Comparison of ENCODE assay signal across 8 cellular contexts in the genomic region with DNA sequence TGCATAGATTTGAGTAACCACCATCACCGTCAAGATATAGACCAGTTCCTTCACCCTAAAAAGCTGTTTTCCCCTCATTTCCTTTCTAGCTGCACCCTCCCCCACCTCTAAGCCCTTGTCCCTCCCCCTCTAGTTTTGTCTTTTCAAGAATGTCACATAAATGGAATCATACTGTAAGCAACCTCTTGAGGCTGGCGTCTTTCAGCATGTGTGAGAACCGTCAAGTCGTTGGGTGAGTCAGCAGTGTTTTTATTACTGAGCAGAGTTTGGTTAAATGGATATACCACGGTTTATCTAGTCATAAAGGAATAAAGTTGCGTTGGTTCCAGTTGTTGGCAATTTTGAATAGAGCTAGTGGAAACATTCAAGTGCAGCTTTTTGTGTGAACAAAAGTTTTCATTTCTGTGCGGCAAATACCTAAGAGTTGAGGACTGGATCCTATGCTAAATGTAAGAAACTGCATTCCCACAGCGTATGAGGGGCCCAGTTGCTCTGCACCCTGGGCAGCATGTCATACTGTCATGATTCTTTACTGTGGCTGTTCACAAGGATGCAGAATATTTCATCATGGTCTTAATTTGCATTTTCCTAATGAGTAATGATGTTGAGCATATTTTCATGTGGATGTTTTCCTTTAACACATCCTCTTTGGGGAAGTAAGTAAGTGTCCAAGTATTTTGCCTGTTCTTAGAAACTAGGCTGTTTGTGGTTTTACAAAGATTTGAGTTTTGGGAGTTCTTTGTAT.
A peak's percentile ranks its signal among the peaks of the same experiment; 100 is the strongest.
DNase-seq lines count a peak whose midpoint lies in the region; ATAC-seq and TF ChIP-seq lines count a peak whose summit lies in the region.

No MANE protein-coding gene starts in this region.

- H3K9me3 Mint-ChIP-seq in HFFc6, result no peaks in the 10 kb centered on the region
- H3K9me3 Mint-ChIP-seq in T-helper 2 cell treated with Interferon-gamma antibody and Interleukin-4, amounts not matched to agents 5 μg/mL and 100 μg/mL, for 36 hours, result no peaks in the 10 kb centered on the region

- H3K4me3 Mint-ChIP-seq in HFFc6, result peak overlapping the region; percentile 45
- H3K4me3 Mint-ChIP-seq in T-helper 2 cell treated with Interferon-gamma antibody and Interleukin-4, amounts not matched to agents 5 μg/mL and 100 μg/mL, for 36 hours, result peak overlapping the region; percentile 65

- H3K4me1 Mint-ChIP-seq in HFFc6 (ENCODE audit: low read depth), result peaks cover 26% of the 10 kb centered on the region
- H3K4me1 Mint-ChIP-seq in T-helper 2 cell treated with Interferon-gamma antibody and Interleukin-4, amounts not matched to agents 5 μg/mL and 100 μg/mL, for 36 hours (ENCODE audit: low read depth), result peaks cover 73% of the 10 kb centered on the region

- no peaks in the 10 kb centered on the region; the same call in 1 of the 2 replicates for H3K36me3 Mint-ChIP-seq in HFFc6 (ENCODE audit: low read depth)
- peaks cover 9% of the 10 kb centered on the region for H3K36me3 Mint-ChIP-seq in T-helper 2 cell treated with Interferon-gamma antibody and Interleukin-4, amounts not matched to agents 5 μg/mL and 100 μg/mL, for 36 hours (ENCODE audit: low read depth)

- H3K36me3 ChIP-seq in kidney epithelial cell (ENCODE audit: control insufficient read depth, insufficient read depth, low read length), result no peaks in the 10 kb centered on the region

- POLR2A ChIA-PET in GM10248 (lab: Yijun Ruan, JAX), result interaction anchor here (0.6 to 1.2 kb wide), 2 partner anchors 80 to 399 kb away, joined by 3 to 6 read pairs; no protein-coding TSS in a partner anchor

- H3K4me3 ChIP-seq in kidney epithelial cell (ENCODE audit: low read depth, low read length), result no peak overlapping the region

- H3K27me3 Mint-ChIP-seq in HFFc6 (ENCODE audit: insufficient read depth), result peaks cover 5% of the 10 kb centered on the region
- H3K27me3 Mint-ChIP-seq in T-helper 2 cell treated with Interferon-gamma antibody and Interleukin-4, amounts not matched to agents 5 μg/mL and 100 μg/mL, for 36 hours (ENCODE audit: low read depth), result no peaks in the 10 kb centered on the region

- TF ChIP-seq CTCF in GM10266 (IDR thresholded peaks at IDR 0.05; ENCODE audit: control insufficient read depth, insufficient read depth, low read depth, missing control alignments) (no peak), HFFc6 (IDR thresholded peaks at IDR 0.05) (no peak), kidney epithelial cell (IDR thresholded peaks at IDR 0.05; ENCODE audit: insufficient read depth, low read length, poor library complexity, severe bottlenecking) (no peak), GM10248 (IDR thresholded peaks at IDR 0.05; ENCODE audit: control extremely low read depth, extremely low read depth, low read depth, missing control alignments) (no peak)

- DNase-seq in GM10266 (ENCODE audit: extremely low spot score) (peak; percentile 44), HFFc6 (peak; percentile 81), kidney epithelial cell (ENCODE audit: low read depth) (peak; percentile 43), hippocampal formation (lab: John Stamatoyannopoulos, UW) (no peak), pons (ENCODE audit: low spot score) (no peak), GM10248 (ENCODE audit: extremely low spot score) (no peak)
- DNase-seq in T-helper 2 cell treated with Interferon-gamma antibody and Interleukin-4, amounts not matched to agents 5 μg/mL and 100 μg/mL, for 36 hours (ENCODE audit: low spot score), result peak; percentile 73

- CTCF ChIA-PET in GM10248 (lab: Yijun Ruan, JAX), result interaction anchor here (1.2 to 1.6 kb wide), 3 partner anchors 9 to 85 kb away, joined by 3 read pairs; no protein-coding TSS in a partner anchor

- ATAC-seq in HG03135 (IDR thresholded peaks at IDR 0.05; ENCODE audit: unreplicated experiment), result no peak

- peak overlapping the region; percentile 65 for H3K27ac Mint-ChIP-seq in HFFc6
- H3K27ac Mint-ChIP-seq in T-helper 2 cell treated with Interferon-gamma antibody and Interleukin-4, amounts not matched to agents 5 μg/mL and 100 μg/mL, for 36 hours, result peak overlapping the region; percentile 90

- no peaks in the 10 kb centered on the region for H3K27me3 ChIP-seq in kidney epithelial cell (ENCODE audit: control insufficient read depth, insufficient read depth, low read length)

Comparison
In these comparisons a context has a peak if more than half of its experiments do, and no peak if none do; other contexts are left out.
1. DNase-seq: peak in GM10266 (single experiment), HFFc6 (single experiment), T-helper 2 cell treated with Interferon-gamma antibody and Interleukin-4, amounts not matched to agents 5 μg/mL and 100 μg/mL, for 36 hours (single experiment) and kidney epithelial cell (single experiment); none in hippocampal formation (0 of 2), pons (single experiment) and GM10248 (single experiment).